8 cellular contexts compared by ENCODE assay signal in the genomic region with DNA sequence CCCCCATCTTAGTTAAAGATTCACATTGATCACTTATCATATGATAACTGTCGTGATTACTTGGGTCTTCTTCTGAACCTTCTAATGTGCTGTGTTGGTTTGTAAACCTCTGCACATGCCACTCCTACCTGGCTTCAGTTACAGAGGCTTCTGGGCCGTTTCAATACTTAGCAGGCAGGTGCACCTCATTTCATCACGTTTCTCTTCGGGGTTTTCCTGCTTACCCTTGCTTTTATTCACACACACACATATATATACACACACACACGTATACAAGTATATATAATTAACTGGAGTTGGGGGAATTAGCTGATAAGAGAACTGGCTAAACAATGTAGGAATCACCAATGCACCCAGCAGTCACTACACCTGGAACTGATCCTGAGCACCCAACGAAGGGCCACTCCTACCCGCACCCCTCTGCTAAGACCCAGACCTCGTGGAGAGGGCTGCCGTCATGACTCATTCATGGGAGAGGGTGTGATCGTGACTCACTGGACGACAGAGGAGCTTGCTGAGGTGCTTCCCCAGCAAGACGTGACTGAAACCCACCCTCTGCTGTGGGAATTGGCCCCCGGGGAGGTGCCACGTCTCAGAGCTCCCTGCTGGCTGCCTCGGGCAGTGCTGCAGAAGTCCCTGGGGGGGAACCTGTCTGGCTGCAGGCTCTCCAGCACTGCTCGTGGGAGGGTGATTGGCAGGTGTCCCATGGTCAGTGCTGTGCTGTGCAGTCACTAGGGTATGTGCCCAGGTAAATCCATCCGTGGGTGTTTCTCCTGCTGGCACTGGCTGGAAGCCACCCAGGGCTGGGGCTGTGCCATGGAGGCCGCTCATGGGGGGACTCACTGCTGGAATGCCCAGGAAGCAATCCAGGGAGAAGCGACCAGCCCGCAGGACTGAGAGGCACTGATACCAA.
DNase-seq lines count a peak whose midpoint lies in the region; ATAC-seq, FAIRE-seq and TF ChIP-seq lines count a peak whose summit lies in the region.
"Had no signal": no experiment of that assay in that cellular context is flagged by ENCODE, and none has a peak within 500 bp of the region (broad histone marks: within the 10 kb centered on the region; RNA-seq: fewer than 3 reads in every experiment).

No MANE protein-coding gene starts in this region.

- no peaks in the 10 kb centered on the region for H3K9me3 ChIP-seq in HEK293 (ENCODE audit: control insufficient read depth, insufficient read depth, low read depth, low read length)
- no peaks in the 10 kb centered on the region for H3K9me3 ChIP-seq in SK-N-SH
- H3K9me3 ChIP-seq in keratinocyte (ENCODE audit: control insufficient read depth, low read depth, low read length): peaks cover 5% of the 10 kb centered on the region

- no peak for TF ChIP-seq CTCF in HEK293 (tag by site-specific recombination; IDR thresholded peaks at IDR 0.05)
- TF ChIP-seq CTCF in SK-N-SH (IDR thresholded peaks at IDR 0.05): no peak
- peak in 2 of 3 experiments; percentile 25 to 34 for TF ChIP-seq CTCF in keratinocyte (optimal IDR thresholded peaks at IDR 0.05 in 1 of 3, IDR thresholded peaks at IDR 0.05 in 1 of 3, conservative IDR thresholded peaks at IDR 0.05 in 1 of 3; ENCODE audit: extremely low read depth in 1 of 3, insufficient read depth in 2 of 3, low read length in 3 of 3)
- TF ChIP-seq CTCF in mesothelial cell of epicardium (IDR thresholded peaks at IDR 0.05; ENCODE audit: unreplicated experiment): no peak

- H3K9me3 Mint-ChIP-seq in mesothelial cell of epicardium: peaks cover 22% of the 10 kb centered on the region

- H3K4me2 ChIP-seq in SK-N-SH: no peak overlapping the region
- H3K4me2 ChIP-seq in keratinocyte (ENCODE audit: control insufficient read depth, extremely low read depth, insufficient read depth, low read depth, low read length): peak overlapping the region; percentile 65

- no peak for TF ChIP-seq RAD21 in SK-N-SH (IDR thresholded peaks at IDR 0.05; ENCODE audit: low read length)

- H3K4me1 ChIP-seq in HEK293 (ENCODE audit: control insufficient read depth, insufficient read depth, low read length) (0 out of 2 replicates have a peak, but pooled peaks cover 4% of the 10 kb centered on the region), SK-N-SH (ENCODE audit: control insufficient read depth in 1 of 2, insufficient read depth in 2 of 2, low read depth in 1 of 2, low read length in 1 of 2) (peaks cover 0 to 11% of the 10 kb centered on the region in 2 experiments; a peak in 1 of 4 replicates), keratinocyte (ENCODE audit: control insufficient read depth, extremely low read depth, insufficient read depth, low read length) (peaks cover 16% of the 10 kb centered on the region)

- no peaks in the 10 kb centered on the region for H3K36me3 ChIP-seq in HEK293 (ENCODE audit: control insufficient read depth in 2 of 2, insufficient read depth in 1 of 2, low read length in 2 of 2)
- H3K36me3 ChIP-seq in SK-N-SH (replicated peaks in 1 of 2; ENCODE audit: control insufficient read depth in 1 of 2, insufficient read depth in 2 of 2, low read length in 1 of 2): no peaks in the 10 kb centered on the region
- H3K36me3 ChIP-seq in keratinocyte (ENCODE audit: control insufficient read depth in 2 of 2, extremely low read depth in 1 of 2, insufficient read depth in 2 of 2, low read length in 2 of 2): no peaks in the 10 kb centered on the region

- H3K9me2 ChIP-seq in SK-N-SH: no peaks in the 10 kb centered on the region

- CTCF ChIA-PET in HEK293 (lab: Yijun Ruan, JAX): interaction anchor here (0.5 to 0.6 kb wide), 3 partner anchors 25 to 622 kb away, joined by 3 read pairs; no protein-coding TSS in a partner anchor
- CTCF ChIA-PET in SK-N-SH (lab: Yijun Ruan, JAX): no interaction called here

- no peak overlapping the region for H3K27ac Mint-ChIP-seq in mesothelial cell of epicardium

- WGBS in SK-N-SH (ENCODE audit: low lambda C conversion rate): 54% methylated on average over 14 of the region's 20 CpGs

- no peak overlapping the region for H3K9ac ChIP-seq in SK-N-SH
- peak overlapping the region; percentile 42 for H3K9ac ChIP-seq in keratinocyte (ENCODE audit: control insufficient read depth, extremely low read depth, insufficient read depth, low read length)

- TF ChIP-seq EP300 in SK-N-SH (IDR thresholded peaks at IDR 0.05; ENCODE audit: borderline replicate concordance in 1 of 2, low read depth in 1 of 2, low read length in 1 of 2): no peak

- H3K27ac ChIP-seq in HEK293 (ENCODE audit: extremely low read depth, low read depth, low read length): no peak overlapping the region
- no peak overlapping the region for H3K27ac ChIP-seq in SK-N-SH (ENCODE audit: low read depth in 2 of 2, low read length in 1 of 2)
- peak overlapping the region; percentile 26 for H3K27ac ChIP-seq in keratinocyte (ENCODE audit: control insufficient read depth, insufficient read depth, low read length)
- H3K27ac ChIP-seq: SK-N-MC had no signal

- H3K4me3 ChIP-seq in HEK293 (ENCODE audit: low read depth, low read length): no peak overlapping the region
- no peak overlapping the region for H3K4me3 ChIP-seq in SK-N-SH (ENCODE audit: low read depth in 2 of 2, low read length in 1 of 2)
- H3K4me3 ChIP-seq in keratinocyte (ENCODE audit: control insufficient read depth in 2 of 3, extremely low read depth in 1 of 3, insufficient read depth in 2 of 3, low read depth in 1 of 3, low read length in 3 of 3): peak overlapping the region in 1 of 3 experiments; percentile 34
- H3K4me3 ChIP-seq: SK-N-MC had no signal

- H3K4me3 Mint-ChIP-seq in mesothelial cell of epicardium: no peak overlapping the region

- H3K27me3 ChIP-seq in SK-N-SH (ENCODE audit: insufficient read depth) (no peaks in the 10 kb centered on the region), keratinocyte (ENCODE audit: control insufficient read depth, extremely low read depth, insufficient read depth, low read length) (peaks cover 9% of the 10 kb centered on the region)

- no peaks in the 10 kb centered on the region for H3K9me1 ChIP-seq in keratinocyte (ENCODE audit: control insufficient read depth, extremely low read depth, insufficient read depth, low read length)

- no peak for DNase-seq in SK-N-SH
- DNase-seq in keratinocyte (ENCODE audit: low read depth, low spot score): peak; percentile 63
- no peak for DNase-seq in mesothelial cell of epicardium (ENCODE audit: low spot score in 2 of 2, unreplicated experiment in 2 of 2)
- DNase-seq in OCI-M2 (lab: John Stamatoyannopoulos, UW; ENCODE audit: unreplicated experiment): no peak

- H3F3A ChIP-seq in SK-N-SH (replicated peaks; ENCODE audit: insufficient read depth): no peaks in the 10 kb centered on the region

- peaks cover 16% of the 10 kb centered on the region for H3K4me1 Mint-ChIP-seq in mesothelial cell of epicardium

- H2AFZ ChIP-seq in SK-N-SH (ENCODE audit: low read depth) (no peak overlapping the region), keratinocyte (ENCODE audit: control insufficient read depth, low read length) (peak overlapping the region; percentile 63)

- peaks cover 33% of the 10 kb centered on the region for H3K27me3 Mint-ChIP-seq in mesothelial cell of epicardium (ENCODE audit: low read depth)

- H3K36me3 Mint-ChIP-seq in mesothelial cell of epicardium: peaks cover 9% of the 10 kb centered on the region

- dilution Hi-C loops in keratinocyte (cut with MboI; ENCODE audit: extremely low pct_ligation_motif_present, low sequenced_read_pairs): no loop called here

- H3K79me2 ChIP-seq in SK-N-SH (ENCODE audit: insufficient read depth): no peaks in the 10 kb centered on the region
- no peaks in the 10 kb centered on the region for H3K79me2 ChIP-seq in keratinocyte (ENCODE audit: control insufficient read depth, insufficient read depth, low read length)

- POLR2A ChIA-PET in HEK293 (lab: Yijun Ruan, JAX) (interaction anchor here (1.2 kb wide), 1 partner anchor 31 kb away, joined by 3 read pairs; no protein-coding TSS in a partner anchor), SK-N-SH (lab: Yijun Ruan, JAX) (no interaction called here)

- peak; percentile 56 for ATAC-seq in GM18519 (IDR thresholded peaks at IDR 0.05; ENCODE audit: low FRiP score, unreplicated experiment)
- ATAC-seq in GM19467 (IDR thresholded peaks at IDR 0.05; ENCODE audit: unreplicated experiment): no peak

- peak; percentile 62 for FAIRE-seq in keratinocyte (lab: Jason Lieb, UNC)

- H4K20me1 ChIP-seq in SK-N-SH (ENCODE audit: insufficient read depth) (no peaks in the 10 kb centered on the region), keratinocyte (ENCODE audit: control insufficient read depth, extremely low read depth, insufficient read depth, low read length) (no peaks in the 10 kb centered on the region)

TF ChIP-seq in HEK293, 187 proteins besides CTCF, POLR2A, EP300 and RAD21 (continues in another document):
- TF ChIP-seq, protein P1, sequence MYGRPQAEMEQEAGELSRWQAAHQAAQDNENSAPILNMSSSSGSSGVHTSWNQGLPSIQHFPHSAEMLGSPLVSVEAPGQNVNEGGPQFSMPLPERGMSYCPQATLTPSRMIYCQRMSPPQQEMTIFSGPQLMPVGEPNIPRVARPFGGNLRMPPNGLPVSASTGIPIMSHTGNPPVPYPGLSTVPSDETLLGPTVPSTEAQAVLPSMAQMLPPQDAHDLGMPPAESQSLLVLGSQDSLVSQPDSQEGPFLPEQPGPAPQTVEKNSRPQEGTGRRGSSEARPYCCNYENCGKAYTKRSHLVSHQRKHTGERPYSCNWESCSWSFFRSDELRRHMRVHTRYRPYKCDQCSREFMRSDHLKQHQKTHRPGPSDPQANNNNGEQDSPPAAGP (tag by site-specific recombination; IDR thresholded peaks at IDR 0.05): peak; percentile 77
- TF ChIP-seq ZFHX2 (tag by site-specific recombination; conservative IDR thresholded peaks at IDR 0.05) (peak; percentile 70), WT1 (tag by site-specific recombination; IDR thresholded peaks at IDR 0.05) (peak; percentile 56; the same call in 1 of the 2 replicates), TRIM28 (IDR thresholded peaks at IDR 0.05; ENCODE audit: borderline replicate concordance, low read length) (no peak)

TF ChIP-seq in SK-N-SH, 30 proteins besides CTCF, POLR2A, EP300 and RAD21:
- TF ChIP-seq FOSL2 (IDR thresholded peaks at IDR 0.05; ENCODE audit: borderline replicate concordance, low read depth) (peak; percentile 33; the same call in 1 of the 2 replicates), CHD2 (IDR thresholded peaks at IDR 0.05; ENCODE audit: low read length, partially characterized antibody) (no peak)

Comparison
In these comparisons a context has a peak if more than half of its experiments do, and no peak if none do; other contexts are left out.
1. CTCF ChIP-seq: peak in keratinocyte (2 of 3); none in HEK293 (single experiment), SK-N-SH (single experiment) and mesothelial cell of epicardium (single experiment).